ENCODE assay signal across 11 cellular contexts in genomic region chr1:10904396-10905358, GRCh38.
DNase-seq lines count a peak whose midpoint lies in the region; ATAC-seq and TF ChIP-seq lines count a peak whose summit lies in the region.
"Had no signal": no experiment of that assay in that cellular context is flagged by ENCODE, and none has a peak within 500 bp of the region (broad histone marks: within the 10 kb centered on the region; RNA-seq: fewer than 3 reads in every experiment).

No MANE protein-coding gene starts in this region.

- no peak for TF ChIP-seq CTCF in OCI-LY7 (conservative IDR thresholded peaks at IDR 0.05; ENCODE audit: low read length)

- peaks cover 14% of the 10 kb centered on the region for H3K4me1 Mint-ChIP-seq in activated CD8-positive, alpha-beta memory T cell treated with anti-CD3 and anti-CD28 coated beads, Interleukin-2, amount 10 ng/mL, durations not matched to agents 7 days and 5 days
- peaks cover 21% of the 10 kb centered on the region for H3K4me1 Mint-ChIP-seq in central memory CD8-positive, alpha-beta T cell

- no peak overlapping the region for H3K14ac ChIP-seq in neuronal stem cell (ENCODE audit: low read length)

- peak overlapping the region; percentile 84 for H3K18ac ChIP-seq in neuronal stem cell (ENCODE audit: low read length)

- H3K36me3 ChIP-seq in OCI-LY7 (ENCODE audit: insufficient read depth, low read length), result no peaks in the 10 kb centered on the region
- no peaks in the 10 kb centered on the region for H3K36me3 ChIP-seq in neuronal stem cell (replicated peaks in 1 of 2; ENCODE audit: control insufficient read depth in 2 of 2, insufficient read depth in 2 of 2, low read length in 2 of 2)

- H2AFZ ChIP-seq in OCI-LY7 (ENCODE audit: low read length) (no peak overlapping the region), neuronal stem cell (ENCODE audit: low read length) (no peak overlapping the region)

- peaks cover 0 to 83% (median 0%) of the 10 kb centered on the region in 3 experiments for H3K27me3 ChIP-seq in neuronal stem cell (ENCODE audit: control insufficient read depth in 3 of 3, insufficient read depth in 3 of 3, low read depth in 1 of 3, low read length in 3 of 3)

- peak overlapping the region; percentile 30 for H3K4ac ChIP-seq in neuronal stem cell (ENCODE audit: low read length)

- H3K23ac ChIP-seq in neuronal stem cell (ENCODE audit: low read depth, low read length, poor library complexity), result peak overlapping the region; percentile 77

- ATAC-seq in activated CD8-positive, alpha-beta memory T cell treated with anti-CD3 and anti-CD28 coated beads, Interleukin-2, amount 10 ng/mL, durations not matched to agents 7 days and 5 days, result peak; percentile 47
- peak; percentile 59 for ATAC-seq in central memory CD8-positive, alpha-beta T cell (replicated peaks; ENCODE audit: extremely low read depth, poor library complexity, severe bottlenecking)
- no peak for ATAC-seq in HG03135 (IDR thresholded peaks at IDR 0.05; ENCODE audit: unreplicated experiment)

- no peak overlapping the region for H3K4me2 ChIP-seq in OCI-LY7 (ENCODE audit: low read length)
- no peak overlapping the region for H3K4me2 ChIP-seq in neuronal stem cell (ENCODE audit: insufficient read depth, low read length, poor library complexity, severe bottlenecking)

- peak; percentile 58 for DNase-seq in activated CD8-positive, alpha-beta memory T cell treated with anti-CD3 and anti-CD28 coated beads, Interleukin-2, amount 10 ng/mL, durations not matched to agents 7 days and 5 days
- DNase-seq in activated CD8-positive, alpha-beta memory T cell treated with anti-CD3 and anti-CD28 coated beads, Interleukin-2, amount 50 U/mL, for 4 hours, result no peak
- DNase-seq in OCI-LY7 (ENCODE audit: low spot score), result peak; percentile 10
- no peak for DNase-seq in central memory CD8-positive, alpha-beta T cell (ENCODE audit: low spot score in 2 of 2)
- no peak for DNase-seq in neuronal stem cell (ENCODE audit: low spot score)
- DNase-seq in HuH-7 (ENCODE audit: low spot score), result no peak
- DNase-seq in NCI-H524 (lab: John Stamatoyannopoulos, UW), result no peak
- DNase-seq: cerebellar nuclear complex, NCI-H524 treated with DMSO at 0.1 percent for 48 hours, SW 1271 had no signal

- peak overlapping the region; percentile 75 for H3K27ac Mint-ChIP-seq in activated CD8-positive, alpha-beta memory T cell treated with anti-CD3 and anti-CD28 coated beads, Interleukin-2, amount 10 ng/mL, durations not matched to agents 7 days and 5 days
- H3K27ac Mint-ChIP-seq in central memory CD8-positive, alpha-beta T cell (ENCODE audit: low read depth), result peak overlapping the region; percentile 35

- no peaks in the 10 kb centered on the region for H4K20me1 ChIP-seq in OCI-LY7 (ENCODE audit: insufficient read depth, low read length)

- peak overlapping the region; percentile 85 for H2BK120ac ChIP-seq in neuronal stem cell (ENCODE audit: low read depth, low read length)

- no peak overlapping the region for H2BK12ac ChIP-seq in neuronal stem cell (ENCODE audit: low read length)

- H4K91ac ChIP-seq in neuronal stem cell (ENCODE audit: low read depth, low read length, poor library complexity), result no peak overlapping the region

- H3K9me3 Mint-ChIP-seq in activated CD8-positive, alpha-beta memory T cell treated with anti-CD3 and anti-CD28 coated beads, Interleukin-2, amount 10 ng/mL, durations not matched to agents 7 days and 5 days (ENCODE audit: low read depth), result no peaks in the 10 kb centered on the region
- H3K9me3 Mint-ChIP-seq in central memory CD8-positive, alpha-beta T cell, result no peaks in the 10 kb centered on the region

- peaks cover 4% of the 10 kb centered on the region for H3K4me1 ChIP-seq in OCI-LY7 (ENCODE audit: insufficient read depth, low read length, poor library complexity, severe bottlenecking)
- H3K4me1 ChIP-seq in neuronal stem cell (ENCODE audit: control insufficient read depth in 2 of 2, insufficient read depth in 1 of 2, low read depth in 1 of 2, low read length in 2 of 2), result peaks cover 23 to 25% of the 10 kb centered on the region in 2 donors

- H3K27me3 Mint-ChIP-seq in activated CD8-positive, alpha-beta memory T cell treated with anti-CD3 and anti-CD28 coated beads, Interleukin-2, amount 10 ng/mL, durations not matched to agents 7 days and 5 days, result peaks cover 5% of the 10 kb centered on the region
- H3K27me3 Mint-ChIP-seq in central memory CD8-positive, alpha-beta T cell, result peaks cover 12% of the 10 kb centered on the region

- CTCF ChIA-PET in activated CD8-positive, alpha-beta memory T cell treated with anti-CD3 and anti-CD28 coated beads, Interleukin-2, amount 10 ng/mL, durations not matched to agents 7 days and 5 days (lab: Charles Lee), result interaction anchor here (1.5 kb wide), 1 partner anchor 410 kb away, joined by 5 read pairs; no protein-coding TSS in a partner anchor
- CTCF ChIA-PET in OCI-LY7 (lab: Charles Lee; ENCODE audit: unreplicated experiment), result no interaction called here

- H3K9me3 ChIP-seq in OCI-LY7 (ENCODE audit: low read length), result no peaks in the 10 kb centered on the region
- no peaks in the 10 kb centered on the region for H3K9me3 ChIP-seq in neuronal stem cell (replicated peaks in 1 of 2; ENCODE audit: control insufficient read depth in 2 of 2, insufficient read depth in 1 of 2, low read depth in 1 of 2, low read length in 2 of 2)

- no peaks in the 10 kb centered on the region for H3K36me3 Mint-ChIP-seq in activated CD8-positive, alpha-beta memory T cell treated with anti-CD3 and anti-CD28 coated beads, Interleukin-2, amount 10 ng/mL, durations not matched to agents 7 days and 5 days
- no peaks in the 10 kb centered on the region for H3K36me3 Mint-ChIP-seq in central memory CD8-positive, alpha-beta T cell (ENCODE audit: insufficient read depth)

- H2AK5ac ChIP-seq in neuronal stem cell (ENCODE audit: low read depth, low read length), result peak overlapping the region; percentile 92

- no peak overlapping the region for H3K9ac ChIP-seq in neuronal stem cell (ENCODE audit: low read depth, low read length, poor library complexity)

- no peaks in the 10 kb centered on the region for H3K79me2 ChIP-seq in OCI-LY7 (ENCODE audit: insufficient read depth, low read depth, low read length)

- H3K4me3 Mint-ChIP-seq in activated CD8-positive, alpha-beta memory T cell treated with anti-CD3 and anti-CD28 coated beads, Interleukin-2, amount 10 ng/mL, durations not matched to agents 7 days and 5 days, result no peak overlapping the region
- H3K4me3 Mint-ChIP-seq in central memory CD8-positive, alpha-beta T cell, result peak overlapping the region; percentile 55

- WGBS in neuronal stem cell (ENCODE audit: extremely low coverage in 2 of 2, insufficient read length in 2 of 2, insufficient replicate concordance in 1 of 2), 2 donors, result no CpG with 5 or more reads among the region's 23 CpGs

- H2BK15ac ChIP-seq in neuronal stem cell (ENCODE audit: low read length), result peak overlapping the region; percentile 46

- BruUV-seq in OCI-LY7 (replicated peaks; lab: Mats Ljungman, UMichigan), result no TSS peak

- POLR2A ChIA-PET in OCI-LY7 (lab: Charles Lee), result no interaction called here

- no peaks in the 10 kb centered on the region for H3K9me2 ChIP-seq in OCI-LY7 (ENCODE audit: insufficient read depth, low read length)

- no peak overlapping the region for H3K4me3 ChIP-seq in OCI-LY7 (ENCODE audit: low read depth, low read length, poor library complexity, severe bottlenecking)
- no peak overlapping the region for H3K4me3 ChIP-seq in neuronal stem cell (ENCODE audit: low read length in 2 of 2)

- H2BK5ac ChIP-seq in neuronal stem cell (ENCODE audit: low read length), result peak overlapping the region; percentile 85

- H3K79me1 ChIP-seq in neuronal stem cell (ENCODE audit: low read depth, low read length), result no peaks in the 10 kb centered on the region

- peak overlapping the region; percentile 25 for H4K8ac ChIP-seq in neuronal stem cell (ENCODE audit: low read depth, low read length)

- intact Hi-C loops in OCI-LY7 (cut with micrococcal nuclease; ENCODE audit: unreplicated experiment), result no loop called here

- H3K27ac ChIP-seq in OCI-LY7 (ENCODE audit: low read depth, low read length, poor library complexity, severe bottlenecking), result no peak overlapping the region
- no peak overlapping the region for H3K27ac ChIP-seq in neuronal stem cell (replicated peaks; ENCODE audit: low read length)

Comparison
In these comparisons a context has a peak if more than half of its experiments do, and no peak if none do; other contexts are left out.
1. DNase-seq: peak in activated CD8-positive, alpha-beta memory T cell treated with anti-CD3 and anti-CD28 coated beads, Interleukin-2, amount 10 ng/mL, durations not matched to agents 7 days and 5 days (single experiment) and OCI-LY7 (single experiment); none in activated CD8-positive, alpha-beta memory T cell treated with anti-CD3 and anti-CD28 coated beads, Interleukin-2, amount 50 U/mL, for 4 hours (single experiment), central memory CD8-positive, alpha-beta T cell (0 of 2), neuronal stem cell (single experiment), HuH-7 (single experiment) and NCI-H524 (0 of 2).